In the genomic region with DNA sequence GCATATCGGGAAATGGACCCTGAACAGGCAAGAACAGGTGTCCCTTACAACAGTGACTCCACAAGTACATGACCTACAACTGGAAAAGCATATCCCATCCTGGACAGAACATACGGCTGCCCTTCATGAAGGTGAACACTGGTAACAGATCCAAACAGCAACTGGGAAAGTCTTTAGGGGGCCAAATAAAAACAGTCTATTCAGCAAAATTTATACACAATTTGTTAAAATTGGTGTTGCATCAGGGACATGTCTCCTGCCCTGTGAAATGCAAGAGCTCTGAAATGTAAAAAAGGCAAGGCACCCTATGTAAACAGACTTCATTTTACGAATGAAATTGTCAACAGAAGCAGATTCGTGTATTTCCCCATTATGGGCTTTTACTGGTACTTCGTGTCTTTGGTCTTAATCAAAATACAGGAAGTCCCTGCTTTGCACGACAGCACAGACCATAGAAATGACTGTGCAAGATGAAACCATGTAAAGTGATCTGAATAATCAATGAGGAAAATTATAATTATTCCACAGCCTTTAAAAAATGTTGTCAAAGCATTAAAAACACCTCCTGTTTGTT, we compare ENCODE assay signal across 10 cellular contexts.
A peak's percentile ranks its signal among the peaks of the same experiment; 100 is the strongest.
DNase-seq lines count a peak whose midpoint lies in the region; ATAC-seq, FAIRE-seq and TF ChIP-seq lines count a peak whose summit lies in the region.
"Had no signal": no experiment of that assay in that cellular context is flagged by ENCODE, and none has a peak within 500 bp of the region (broad histone marks: within the 10 kb centered on the region; RNA-seq: fewer than 3 reads in every experiment).

No MANE protein-coding gene starts in this region.

- POLR2A ChIA-PET in activated CD8-positive, alpha-beta T cell treated with anti-CD3 and anti-CD28 coated beads for 36 hours (lab: Charles Lee), result no interaction called here
- POLR2A ChIA-PET in activated CD8-positive, alpha-beta T cell treated with anti-CD3 and anti-CD28 coated beads, Interleukin-2, amount 10 ng/mL, durations not matched to agents 7 days and 5 days (lab: Charles Lee), result no interaction called here

- peak; percentile 37 for DNase-seq in activated CD8-positive, alpha-beta T cell treated with anti-CD3 and anti-CD28 coated beads for 36 hours
- no peak for DNase-seq in activated CD8-positive, alpha-beta T cell treated with anti-CD3 and anti-CD28 coated beads, Interleukin-2, amount 10 ng/mL, durations not matched to agents 7 days and 5 days
- DNase-seq in NOMO-1 treated with dmso at 0.1 percent for 144 hours (lab: John Stamatoyannopoulos, UW; ENCODE audit: unreplicated experiment), result peak; percentile 42
- DNase-seq in urothelium cell line (ENCODE audit: low spot score), result no peak
- DNase-seq in posterior cingulate gyrus, result no peak
- no peak for DNase-seq in retina
- DNase-seq: activated CD4-positive, alpha-beta T cell treated with anti-CD3 and anti-CD28 coated beads for 4 hours; NCI-H345 had no signal

- H3K9me3 Mint-ChIP-seq in activated CD8-positive, alpha-beta T cell treated with anti-CD3 and anti-CD28 coated beads for 36 hours, result no peaks in the 10 kb centered on the region
- no peaks in the 10 kb centered on the region for H3K9me3 Mint-ChIP-seq in activated CD8-positive, alpha-beta T cell treated with anti-CD3 and anti-CD28 coated beads, Interleukin-2, amount 10 ng/mL, durations not matched to agents 7 days and 5 days (ENCODE audit: insufficient read depth)
- no peaks in the 10 kb centered on the region for H3K9me3 Mint-ChIP-seq in stimulated activated memory B cell treated with anti-CD40 and anti-IgM and Interleukin-4, amounts not matched to agents 10 μg/mL and 1 μg/mL and 100 μg/mL, for 72 hours

- H3K27ac Mint-ChIP-seq in activated CD8-positive, alpha-beta T cell treated with anti-CD3 and anti-CD28 coated beads for 36 hours, result no peak overlapping the region
- no peak overlapping the region for H3K27ac Mint-ChIP-seq in activated CD8-positive, alpha-beta T cell treated with anti-CD3 and anti-CD28 coated beads, Interleukin-2, amount 10 ng/mL, durations not matched to agents 7 days and 5 days
- no peak overlapping the region for H3K27ac Mint-ChIP-seq in stimulated activated memory B cell treated with anti-CD40 and anti-IgM and Interleukin-4, amounts not matched to agents 10 μg/mL and 1 μg/mL and 100 μg/mL, for 72 hours

- intact Hi-C loops in activated CD8-positive, alpha-beta T cell treated with anti-CD3 and anti-CD28 coated beads for 36 hours (cut with micrococcal nuclease), result no loop called here
- intact Hi-C loops in posterior cingulate gyrus (cut with DNase I), result no loop called here

- no peak for TF ChIP-seq CTCF in activated CD8-positive, alpha-beta T cell treated with anti-CD3 and anti-CD28 coated beads for 36 hours (IDR thresholded peaks at IDR 0.05)

- peaks cover 5% of the 10 kb centered on the region for H3K4me1 Mint-ChIP-seq in activated CD8-positive, alpha-beta T cell treated with anti-CD3 and anti-CD28 coated beads for 36 hours (ENCODE audit: low read depth)
- H3K4me1 Mint-ChIP-seq in activated CD8-positive, alpha-beta T cell treated with anti-CD3 and anti-CD28 coated beads, Interleukin-2, amount 10 ng/mL, durations not matched to agents 7 days and 5 days (ENCODE audit: low read depth), result no peaks in the 10 kb centered on the region
- no peaks in the 10 kb centered on the region for H3K4me1 Mint-ChIP-seq in stimulated activated memory B cell treated with anti-CD40 and anti-IgM and Interleukin-4, amounts not matched to agents 10 μg/mL and 1 μg/mL and 100 μg/mL, for 72 hours

- H3K27me3 Mint-ChIP-seq in activated CD8-positive, alpha-beta T cell treated with anti-CD3 and anti-CD28 coated beads for 36 hours, result no peaks in the 10 kb centered on the region
- peaks cover 9% of the 10 kb centered on the region for H3K27me3 Mint-ChIP-seq in activated CD8-positive, alpha-beta T cell treated with anti-CD3 and anti-CD28 coated beads, Interleukin-2, amount 10 ng/mL, durations not matched to agents 7 days and 5 days (ENCODE audit: low read depth)
- no peaks in the 10 kb centered on the region for H3K27me3 Mint-ChIP-seq in stimulated activated memory B cell treated with anti-CD40 and anti-IgM and Interleukin-4, amounts not matched to agents 10 μg/mL and 1 μg/mL and 100 μg/mL, for 72 hours

- ATAC-seq in activated CD8-positive, alpha-beta T cell treated with anti-CD3 and anti-CD28 coated beads for 36 hours, result peak; percentile 49
- no peak for ATAC-seq in activated CD8-positive, alpha-beta T cell treated with anti-CD3 and anti-CD28 coated beads, Interleukin-2, amount 10 ng/mL, durations not matched to agents 7 days and 5 days
- peak; percentile 90 for ATAC-seq in HG02759 (IDR thresholded peaks at IDR 0.05; ENCODE audit: unreplicated experiment)
- ATAC-seq in stimulated activated memory B cell treated with anti-CD40 and anti-IgM and Interleukin-4, amounts not matched to agents 10 μg/mL and 1 μg/mL and 100 μg/mL, for 72 hours, result peak; percentile 75

- CTCF ChIA-PET in activated CD8-positive, alpha-beta T cell treated with anti-CD3 and anti-CD28 coated beads for 36 hours (lab: Charles Lee), result no interaction called here
- CTCF ChIA-PET in activated CD8-positive, alpha-beta T cell treated with anti-CD3 and anti-CD28 coated beads, Interleukin-2, amount 10 ng/mL, durations not matched to agents 7 days and 5 days (lab: Charles Lee), result no interaction called here

- no peaks in the 10 kb centered on the region for H3K36me3 Mint-ChIP-seq in activated CD8-positive, alpha-beta T cell treated with anti-CD3 and anti-CD28 coated beads for 36 hours (ENCODE audit: low read depth)
- no peaks in the 10 kb centered on the region for H3K36me3 Mint-ChIP-seq in activated CD8-positive, alpha-beta T cell treated with anti-CD3 and anti-CD28 coated beads, Interleukin-2, amount 10 ng/mL, durations not matched to agents 7 days and 5 days (ENCODE audit: low read depth)
- no peaks in the 10 kb centered on the region for H3K36me3 Mint-ChIP-seq in stimulated activated memory B cell treated with anti-CD40 and anti-IgM and Interleukin-4, amounts not matched to agents 10 μg/mL and 1 μg/mL and 100 μg/mL, for 72 hours

- FAIRE-seq in urothelium cell line (lab: Jason Lieb, UNC), result no peak

- H3K4me3 Mint-ChIP-seq in activated CD8-positive, alpha-beta T cell treated with anti-CD3 and anti-CD28 coated beads for 36 hours, result no peak overlapping the region
- no peak overlapping the region for H3K4me3 Mint-ChIP-seq in activated CD8-positive, alpha-beta T cell treated with anti-CD3 and anti-CD28 coated beads, Interleukin-2, amount 10 ng/mL, durations not matched to agents 7 days and 5 days
- no peak overlapping the region for H3K4me3 Mint-ChIP-seq in stimulated activated memory B cell treated with anti-CD40 and anti-IgM and Interleukin-4, amounts not matched to agents 10 μg/mL and 1 μg/mL and 100 μg/mL, for 72 hours

Comparison
In these comparisons a context has a peak if more than half of its experiments do, and no peak if none do; other contexts are left out.
1. DNase-seq: peak in activated CD8-positive, alpha-beta T cell treated with anti-CD3 and anti-CD28 coated beads for 36 hours (single experiment) and NOMO-1 treated with dmso at 0.1 percent for 144 hours (single experiment); none in activated CD8-positive, alpha-beta T cell treated with anti-CD3 and anti-CD28 coated beads, Interleukin-2, amount 10 ng/mL, durations not matched to agents 7 days and 5 days (single experiment), urothelium cell line (single experiment), posterior cingulate gyrus (0 of 10) and retina (single experiment).